In the genomic region with DNA sequence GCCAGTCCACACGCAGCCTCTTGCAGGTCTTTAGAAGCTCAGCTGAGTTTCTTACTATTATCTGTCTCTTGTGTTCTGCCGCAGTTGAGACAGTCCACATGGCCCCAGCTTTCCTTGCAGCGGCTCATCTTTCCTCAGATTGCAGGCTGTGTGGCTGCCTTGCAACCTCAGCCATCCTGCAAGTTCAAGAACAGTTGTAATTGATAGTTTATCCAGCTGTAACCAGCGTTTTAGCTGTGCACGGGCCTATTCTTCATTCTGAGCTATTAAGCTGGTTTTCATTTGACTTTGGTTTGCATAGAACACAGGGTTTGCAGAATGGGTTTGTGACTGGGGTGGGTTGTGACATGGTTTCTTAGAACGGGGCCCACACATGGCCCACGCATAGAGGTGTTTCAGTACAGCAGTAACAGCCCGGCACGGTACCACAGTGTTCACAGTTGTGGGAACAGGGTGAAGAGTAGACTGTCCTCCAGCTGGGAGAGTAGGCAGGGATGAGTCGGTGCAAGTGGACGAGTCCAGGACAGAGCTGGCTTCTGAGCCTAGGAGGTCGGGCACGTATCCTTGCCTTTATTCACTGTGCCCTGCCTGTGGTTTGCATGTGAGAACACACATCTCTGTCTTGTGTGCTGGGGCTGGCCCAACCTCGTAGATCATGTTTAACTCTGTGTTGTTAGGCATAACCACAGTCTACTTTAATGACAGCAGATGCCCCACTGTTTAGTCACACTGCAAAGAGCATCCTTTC, we compare ENCODE assay signal across 13 cellular contexts.
DNase-seq lines count a peak whose midpoint lies in the region; ATAC-seq, FAIRE-seq and TF ChIP-seq lines count a peak whose summit lies in the region.
"Had no signal": no experiment of that assay in that cellular context is flagged by ENCODE, and none has a peak within 500 bp of the region (broad histone marks: within the 10 kb centered on the region; RNA-seq: fewer than 3 reads in every experiment).

No MANE protein-coding gene starts in this region.

- no peaks in the 10 kb centered on the region for H3K9me3 Mint-ChIP-seq in activated CD8-positive, alpha-beta T cell treated with anti-CD3 and anti-CD28 coated beads for 36 hours
- H3K9me3 Mint-ChIP-seq: IgD-negative memory B cell; T-helper 2 cell treated with Interferon-gamma antibody and Interleukin-4, amounts not matched to agents 5 μg/mL and 100 μg/mL, for 36 hours had no signal

- TF ChIP-seq CTCF in activated CD8-positive, alpha-beta T cell treated with anti-CD3 and anti-CD28 coated beads for 36 hours (IDR thresholded peaks at IDR 0.05) = no peak
- no peak for TF ChIP-seq CTCF in foreskin fibroblast (IDR thresholded peaks at IDR 0.05; ENCODE audit: low read depth, low read length)

- H3K36me3 Mint-ChIP-seq in activated CD8-positive, alpha-beta T cell treated with anti-CD3 and anti-CD28 coated beads for 36 hours (ENCODE audit: low read depth) = peaks cover 9% of the 10 kb centered on the region

- H3K36me3 ChIP-seq in small intestine (ENCODE audit: control insufficient read depth in 2 of 2, insufficient read depth in 2 of 2, low read length in 2 of 2) = no peaks in the 10 kb centered on the region
- H3K36me3 ChIP-seq: thyroid gland had no signal

- H3K4me1 Mint-ChIP-seq in activated CD8-positive, alpha-beta T cell treated with anti-CD3 and anti-CD28 coated beads for 36 hours (ENCODE audit: low read depth) = peaks cover 66% of the 10 kb centered on the region

- POLR2A ChIA-PET in activated CD8-positive, alpha-beta T cell treated with anti-CD3 and anti-CD28 coated beads for 36 hours (lab: Charles Lee) = no interaction called here

- intact Hi-C loops in activated CD8-positive, alpha-beta T cell treated with anti-CD3 and anti-CD28 coated beads for 36 hours (cut with micrococcal nuclease) = no loop called here

- H3K27me3 Mint-ChIP-seq in activated CD8-positive, alpha-beta T cell treated with anti-CD3 and anti-CD28 coated beads for 36 hours = no peaks in the 10 kb centered on the region
- H3K27me3 Mint-ChIP-seq: IgD-negative memory B cell had no signal

- peak overlapping the region; percentile 16 for H3K4me3 Mint-ChIP-seq in activated CD8-positive, alpha-beta T cell treated with anti-CD3 and anti-CD28 coated beads for 36 hours
- H3K4me3 Mint-ChIP-seq: T-helper 2 cell treated with Interferon-gamma antibody and Interleukin-4, amounts not matched to agents 5 μg/mL and 100 μg/mL, for 36 hours had no signal

- CTCF ChIA-PET in activated CD8-positive, alpha-beta T cell treated with anti-CD3 and anti-CD28 coated beads for 36 hours (lab: Charles Lee) = no interaction called here

- H3K27ac ChIP-seq in small intestine (ENCODE audit: low read depth in 1 of 2, low read length in 1 of 2) = peak overlapping the region; percentile 2 to 9
- H3K27ac ChIP-seq: thyroid gland had no signal

- H3K27ac Mint-ChIP-seq in activated CD8-positive, alpha-beta T cell treated with anti-CD3 and anti-CD28 coated beads for 36 hours = peak overlapping the region; percentile 49
- H3K27ac Mint-ChIP-seq: T-helper 2 cell treated with Interferon-gamma antibody and Interleukin-4, amounts not matched to agents 5 μg/mL and 100 μg/mL, for 36 hours had no signal

- WGBS in small intestine, 3 donors = 60 to 76% (median 61%) methylated on average over 14 of the region's 14 CpGs

- no peak for FAIRE-seq in small intestine (lab: Jason Lieb, UNC)

- TF ChIP-seq POLR2A in erythroblast (IDR thresholded peaks at IDR 0.05; ENCODE audit: low read length) = no peak

- H3K4me3 ChIP-seq in foreskin fibroblast (ENCODE audit: low read depth in 1 of 2, low read length in 2 of 2) = no peak overlapping the region
- H3K4me3 ChIP-seq in small intestine (ENCODE audit: low read depth in 1 of 2, low read length in 2 of 2) = no peak overlapping the region
- H3K4me3 ChIP-seq: thyroid gland had no signal

- peak; percentile 75 for ATAC-seq in activated CD8-positive, alpha-beta T cell treated with anti-CD3 and anti-CD28 coated beads for 36 hours
- no peak for ATAC-seq in HG03469 (IDR thresholded peaks at IDR 0.05; ENCODE audit: unreplicated experiment)

- H3K9me3 ChIP-seq in small intestine (ENCODE audit: control insufficient read depth, low read depth) = no peaks in the 10 kb centered on the region
- H3K9me3 ChIP-seq: thyroid gland had no signal

- H3K4me1 ChIP-seq in small intestine (ENCODE audit: control insufficient read depth in 2 of 2, insufficient read depth in 1 of 2, low read depth in 1 of 2, low read length in 1 of 2) = peaks cover 0 to 2% of the 10 kb centered on the region in 2 donors

- no peaks in the 10 kb centered on the region for H3K27me3 ChIP-seq in small intestine (ENCODE audit: control insufficient read depth in 2 of 2, insufficient read depth in 2 of 2, low read length in 2 of 2)
- H3K27me3 ChIP-seq: thyroid gland had no signal

- DNase-seq in HCEC 1CT (peak; percentile 3), foreskin fibroblast (peak; percentile 26 to 42), small intestine (no peak), NAMALWA (ENCODE audit: low spot score) (no peak), NCI-H2081 treated with DMSO at 0.1 percent for 48 hours (lab: John Stamatoyannopoulos, UW) (no peak), erythroblast (lab: John Stamatoyannopoulos, UW) (no peak)
- peak; percentile 52 for DNase-seq in activated CD8-positive, alpha-beta T cell treated with anti-CD3 and anti-CD28 coated beads for 36 hours
- DNase-seq: NCI-H82; stimulated activated CD4-positive, alpha-beta T cell treated with anti-CD3 and anti-CD28 coated beads, Interleukin-2, amount 100 ng/mL, for 24 hours; thyroid gland had no signal

Comparison
In these comparisons a context has a peak if more than half of its experiments do, and no peak if none do; other contexts are left out.
1. DNase-seq: peak in HCEC 1CT (single experiment), activated CD8-positive, alpha-beta T cell treated with anti-CD3 and anti-CD28 coated beads for 36 hours (single experiment) and foreskin fibroblast (2 of 2); none in small intestine (single experiment), NAMALWA (single experiment), NCI-H2081 treated with DMSO at 0.1 percent for 48 hours (single experiment) and erythroblast (0 of 2).